Comparison of ENCODE assay signal across 1 cellular context in the genomic region with DNA sequence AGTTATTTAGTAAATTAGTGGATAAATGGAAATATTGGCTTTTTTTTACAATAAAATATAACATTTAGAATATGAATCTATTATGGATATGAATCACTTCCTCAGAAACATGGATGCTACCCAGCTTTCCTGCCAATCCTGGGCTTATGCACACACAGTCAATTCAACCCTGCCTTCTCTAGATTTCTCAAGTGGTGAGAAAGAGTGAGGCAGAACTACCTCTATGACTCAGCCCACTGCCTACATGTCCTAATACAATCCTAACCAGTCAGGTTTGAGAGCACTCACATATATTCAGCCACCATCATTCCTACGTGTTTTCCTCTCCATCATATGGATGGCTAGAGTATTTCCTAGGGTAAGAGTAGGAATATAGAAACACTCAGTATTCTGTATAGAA.
TF ChIP-seq lines count a peak whose summit lies in the region.

No MANE protein-coding gene starts in this region.

TF ChIP-seq in H1, 55 proteins besides CTCF, POLR2A, EP300 and RAD21 (continued from another document):
- TF ChIP-seq, protein P1, sequence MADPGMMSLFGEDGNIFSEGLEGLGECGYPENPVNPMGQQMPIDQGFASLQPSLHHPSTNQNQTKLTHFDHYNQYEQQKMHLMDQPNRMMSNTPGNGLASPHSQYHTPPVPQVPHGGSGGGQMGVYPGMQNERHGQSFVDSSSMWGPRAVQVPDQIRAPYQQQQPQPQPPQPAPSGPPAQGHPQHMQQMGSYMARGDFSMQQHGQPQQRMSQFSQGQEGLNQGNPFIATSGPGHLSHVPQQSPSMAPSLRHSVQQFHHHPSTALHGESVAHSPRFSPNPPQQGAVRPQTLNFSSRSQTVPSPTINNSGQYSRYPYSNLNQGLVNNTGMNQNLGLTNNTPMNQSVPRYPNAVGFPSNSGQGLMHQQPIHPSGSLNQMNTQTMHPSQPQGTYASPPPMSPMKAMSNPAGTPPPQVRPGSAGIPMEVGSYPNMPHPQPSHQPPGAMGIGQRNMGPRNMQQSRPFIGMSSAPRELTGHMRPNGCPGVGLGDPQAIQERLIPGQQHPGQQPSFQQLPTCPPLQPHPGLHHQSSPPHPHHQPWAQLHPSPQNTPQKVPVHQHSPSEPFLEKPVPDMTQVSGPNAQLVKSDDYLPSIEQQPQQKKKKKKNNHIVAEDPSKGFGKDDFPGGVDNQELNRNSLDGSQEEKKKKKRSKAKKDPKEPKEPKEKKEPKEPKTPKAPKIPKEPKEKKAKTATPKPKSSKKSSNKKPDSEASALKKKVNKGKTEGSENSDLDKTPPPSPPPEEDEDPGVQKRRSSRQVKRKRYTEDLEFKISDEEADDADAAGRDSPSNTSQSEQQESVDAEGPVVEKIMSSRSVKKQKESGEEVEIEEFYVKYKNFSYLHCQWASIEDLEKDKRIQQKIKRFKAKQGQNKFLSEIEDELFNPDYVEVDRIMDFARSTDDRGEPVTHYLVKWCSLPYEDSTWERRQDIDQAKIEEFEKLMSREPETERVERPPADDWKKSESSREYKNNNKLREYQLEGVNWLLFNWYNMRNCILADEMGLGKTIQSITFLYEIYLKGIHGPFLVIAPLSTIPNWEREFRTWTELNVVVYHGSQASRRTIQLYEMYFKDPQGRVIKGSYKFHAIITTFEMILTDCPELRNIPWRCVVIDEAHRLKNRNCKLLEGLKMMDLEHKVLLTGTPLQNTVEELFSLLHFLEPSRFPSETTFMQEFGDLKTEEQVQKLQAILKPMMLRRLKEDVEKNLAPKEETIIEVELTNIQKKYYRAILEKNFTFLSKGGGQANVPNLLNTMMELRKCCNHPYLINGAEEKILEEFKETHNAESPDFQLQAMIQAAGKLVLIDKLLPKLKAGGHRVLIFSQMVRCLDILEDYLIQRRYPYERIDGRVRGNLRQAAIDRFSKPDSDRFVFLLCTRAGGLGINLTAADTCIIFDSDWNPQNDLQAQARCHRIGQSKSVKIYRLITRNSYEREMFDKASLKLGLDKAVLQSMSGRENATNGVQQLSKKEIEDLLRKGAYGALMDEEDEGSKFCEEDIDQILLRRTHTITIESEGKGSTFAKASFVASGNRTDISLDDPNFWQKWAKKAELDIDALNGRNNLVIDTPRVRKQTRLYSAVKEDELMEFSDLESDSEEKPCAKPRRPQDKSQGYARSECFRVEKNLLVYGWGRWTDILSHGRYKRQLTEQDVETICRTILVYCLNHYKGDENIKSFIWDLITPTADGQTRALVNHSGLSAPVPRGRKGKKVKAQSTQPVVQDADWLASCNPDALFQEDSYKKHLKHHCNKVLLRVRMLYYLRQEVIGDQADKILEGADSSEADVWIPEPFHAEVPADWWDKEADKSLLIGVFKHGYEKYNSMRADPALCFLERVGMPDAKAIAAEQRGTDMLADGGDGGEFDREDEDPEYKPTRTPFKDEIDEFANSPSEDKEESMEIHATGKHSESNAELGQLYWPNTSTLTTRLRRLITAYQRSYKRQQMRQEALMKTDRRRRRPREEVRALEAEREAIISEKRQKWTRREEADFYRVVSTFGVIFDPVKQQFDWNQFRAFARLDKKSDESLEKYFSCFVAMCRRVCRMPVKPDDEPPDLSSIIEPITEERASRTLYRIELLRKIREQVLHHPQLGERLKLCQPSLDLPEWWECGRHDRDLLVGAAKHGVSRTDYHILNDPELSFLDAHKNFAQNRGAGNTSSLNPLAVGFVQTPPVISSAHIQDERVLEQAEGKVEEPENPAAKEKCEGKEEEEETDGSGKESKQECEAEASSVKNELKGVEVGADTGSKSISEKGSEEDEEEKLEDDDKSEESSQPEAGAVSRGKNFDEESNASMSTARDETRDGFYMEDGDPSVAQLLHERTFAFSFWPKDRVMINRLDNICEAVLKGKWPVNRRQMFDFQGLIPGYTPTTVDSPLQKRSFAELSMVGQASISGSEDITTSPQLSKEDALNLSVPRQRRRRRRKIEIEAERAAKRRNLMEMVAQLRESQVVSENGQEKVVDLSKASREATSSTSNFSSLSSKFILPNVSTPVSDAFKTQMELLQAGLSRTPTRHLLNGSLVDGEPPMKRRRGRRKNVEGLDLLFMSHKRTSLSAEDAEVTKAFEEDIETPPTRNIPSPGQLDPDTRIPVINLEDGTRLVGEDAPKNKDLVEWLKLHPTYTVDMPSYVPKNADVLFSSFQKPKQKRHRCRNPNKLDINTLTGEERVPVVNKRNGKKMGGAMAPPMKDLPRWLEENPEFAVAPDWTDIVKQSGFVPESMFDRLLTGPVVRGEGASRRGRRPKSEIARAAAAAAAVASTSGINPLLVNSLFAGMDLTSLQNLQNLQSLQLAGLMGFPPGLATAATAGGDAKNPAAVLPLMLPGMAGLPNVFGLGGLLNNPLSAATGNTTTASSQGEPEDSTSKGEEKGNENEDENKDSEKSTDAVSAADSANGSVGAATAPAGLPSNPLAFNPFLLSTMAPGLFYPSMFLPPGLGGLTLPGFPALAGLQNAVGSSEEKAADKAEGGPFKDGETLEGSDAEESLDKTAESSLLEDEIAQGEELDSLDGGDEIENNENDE (IDR thresholded peaks at IDR 0.05; ENCODE audit: insufficient replicate concordance, low read length): no peak
- TF ChIP-seq POLR2AphosphoS5 (IDR thresholded peaks at IDR 0.05; ENCODE audit: low read depth, low read length) (no peak), FOSL1 (IDR thresholded peaks at IDR 0.05; ENCODE audit: insufficient read depth, low read depth, low read length) (no peak)
